Comparison of ENCODE assay signal across 3 cellular contexts in genomic region chr15:81158561-81158960, GRCh38. TPM values are rescaled to one million over a fixed set of nuclear protein-coding genes. Genes with fewer than 3 reads are reported as not detected.
"Had no signal": no experiment of that assay in that cellular context is flagged by ENCODE, and none has a peak within 500 bp of the region (broad histone marks: within the 10 kb centered on the region; RNA-seq: fewer than 3 reads in every experiment).

No MANE protein-coding gene starts in this region.

RNA-seq across cellular contexts. Expression of gene CFAP161, which starts 24.5 kb away (rescaled TPM):
- total RNA-seq: OCI-LY7, SJCRH30, SJSA1 had no signal

RNA-seq across cellular contexts. Expression of gene IL16, which starts 38.1 kb away (rescaled TPM):
- total RNA-seq: SJSA1 had no signal
